1 cellular context compared by ENCODE assay signal in genomic region chr17:74760404-74761105, GRCh38.
TF ChIP-seq lines count a peak whose summit lies in the region.

No MANE protein-coding gene starts in this region.

TF ChIP-seq in HepG2, 621 proteins besides CTCF, POLR2A, EP300 and RAD21 (continued from another document and continues in another):
- no peak for TF ChIP-seq E2F1 (CRISPR knock-in tag; IDR thresholded peaks at IDR 0.05)
- no peak for TF ChIP-seq LRRFIP1 (CRISPR knock-in tag; conservative IDR thresholded peaks at IDR 0.05)
- TF ChIP-seq IKZF4 (CRISPR knock-in tag; IDR thresholded peaks at IDR 0.05; ENCODE audit: borderline replicate concordance, low read depth, not compliant biosample characterization), result no peak
- no peak for TF ChIP-seq ZNF629 (CRISPR knock-in tag; conservative IDR thresholded peaks at IDR 0.05)
- TF ChIP-seq ZFX (CRISPR knock-in tag; IDR thresholded peaks at IDR 0.05; ENCODE audit: low read depth), result peak; percentile 60; the same call in 1 of the 2 replicates
- 0 out of 2 replicates have a peak, but pooled peaks have one; percentile 27 for TF ChIP-seq HINFP (CRISPR knock-in tag; IDR thresholded peaks at IDR 0.05; ENCODE audit: low read depth)
- TF ChIP-seq FOXK2 (IDR thresholded peaks at IDR 0.05), result no peak
- no peak for TF ChIP-seq ZNF207 (IDR thresholded peaks at IDR 0.05; ENCODE audit: borderline replicate concordance)
- TF ChIP-seq YEATS2 (CRISPR knock-in tag; IDR thresholded peaks at IDR 0.05; ENCODE audit: borderline replicate concordance), result no peak
- no peak for TF ChIP-seq GTF3A (CRISPR knock-in tag; conservative IDR thresholded peaks at IDR 0.05)
- no peak for TF ChIP-seq NR2C2 (CRISPR knock-in tag; IDR thresholded peaks at IDR 0.05; ENCODE audit: borderline replicate concordance)
- TF ChIP-seq REL (CRISPR knock-in tag; conservative IDR thresholded peaks at IDR 0.05), result no peak
- TF ChIP-seq ZNF264 (CRISPR knock-in tag; IDR thresholded peaks at IDR 0.05), result no peak
- TF ChIP-seq ZNF570 (CRISPR knock-in tag; IDR thresholded peaks at IDR 0.05; ENCODE audit: borderline replicate concordance), result no peak
- no peak for TF ChIP-seq ZNF407 (CRISPR knock-in tag; IDR thresholded peaks at IDR 0.05; ENCODE audit: not compliant biosample characterization)
- no peak for TF ChIP-seq PLSCR1 (CRISPR knock-in tag; IDR thresholded peaks at IDR 0.05; ENCODE audit: borderline replicate concordance)
- TF ChIP-seq MAZ (IDR thresholded peaks at IDR 0.05; ENCODE audit: borderline replicate concordance, low read depth, low read length), result peak; percentile 35; the same call in 1 of the 2 replicates
- TF ChIP-seq MAZ (CRISPR knock-in tag; IDR thresholded peaks at IDR 0.05; ENCODE audit: low read depth), result no peak
- no peak for TF ChIP-seq GTF2F1 (IDR thresholded peaks at IDR 0.05; ENCODE audit: low read length)
- TF ChIP-seq SMARCE1 (IDR thresholded peaks at IDR 0.05; ENCODE audit: borderline replicate concordance), result no peak
- TF ChIP-seq AHDC1 (CRISPR knock-in tag; IDR thresholded peaks at IDR 0.05; ENCODE audit: borderline replicate concordance), result no peak
- no peak for TF ChIP-seq HNRNPUL1 (IDR thresholded peaks at IDR 0.05; ENCODE audit: low read depth, low read length)
- TF ChIP-seq MTA1 (CRISPR knock-in tag; IDR thresholded peaks at IDR 0.05; ENCODE audit: borderline replicate concordance), result no peak
- TF ChIP-seq, protein P1, sequence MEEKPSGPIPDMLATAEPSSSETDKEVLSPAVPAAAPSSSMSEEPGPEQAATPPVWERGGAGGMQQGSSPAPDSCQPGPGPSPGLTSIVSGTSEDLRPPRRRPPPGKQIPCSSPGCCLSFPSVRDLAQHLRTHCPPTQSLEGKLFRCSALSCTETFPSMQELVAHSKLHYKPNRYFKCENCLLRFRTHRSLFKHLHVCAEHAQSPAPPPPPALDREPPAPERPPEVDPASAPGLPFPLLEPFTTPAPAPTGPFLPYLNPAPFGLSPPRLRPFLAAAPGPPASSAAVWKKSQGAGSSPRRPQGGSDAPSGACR (CRISPR knock-in tag; IDR thresholded peaks at IDR 0.05), result no peak
- TF ChIP-seq DR1 (CRISPR knock-in tag; IDR thresholded peaks at IDR 0.05), result no peak; the same call in 1 of the 2 replicates
- TF ChIP-seq SRY (CRISPR knock-in tag; IDR thresholded peaks at IDR 0.05), result no peak
- no peak for TF ChIP-seq ZNF275 (CRISPR knock-in tag; IDR thresholded peaks at IDR 0.05; ENCODE audit: borderline replicate concordance)
- no peak for TF ChIP-seq ISX (CRISPR knock-in tag; conservative IDR thresholded peaks at IDR 0.05)
- peak; percentile 61; the same call in 1 of the 2 replicates for TF ChIP-seq SOX5 (CRISPR knock-in tag; IDR thresholded peaks at IDR 0.05; ENCODE audit: borderline replicate concordance)
- TF ChIP-seq SOX13 (IDR thresholded peaks at IDR 0.05), result no peak
- peak in 1 of 2 experiments; percentile 73; a peak in 2 of 4 replicates for TF ChIP-seq SOX13 (CRISPR knock-in tag; conservative IDR thresholded peaks at IDR 0.05 in 1 of 2, IDR thresholded peaks at IDR 0.05 in 1 of 2)
- no peak for TF ChIP-seq KDM2A (CRISPR knock-in tag; IDR thresholded peaks at IDR 0.05; ENCODE audit: borderline replicate concordance, low read depth)
- TF ChIP-seq ZNF510 (CRISPR knock-in tag; IDR thresholded peaks at IDR 0.05; ENCODE audit: low read depth), result no peak
- TF ChIP-seq, protein P2, sequence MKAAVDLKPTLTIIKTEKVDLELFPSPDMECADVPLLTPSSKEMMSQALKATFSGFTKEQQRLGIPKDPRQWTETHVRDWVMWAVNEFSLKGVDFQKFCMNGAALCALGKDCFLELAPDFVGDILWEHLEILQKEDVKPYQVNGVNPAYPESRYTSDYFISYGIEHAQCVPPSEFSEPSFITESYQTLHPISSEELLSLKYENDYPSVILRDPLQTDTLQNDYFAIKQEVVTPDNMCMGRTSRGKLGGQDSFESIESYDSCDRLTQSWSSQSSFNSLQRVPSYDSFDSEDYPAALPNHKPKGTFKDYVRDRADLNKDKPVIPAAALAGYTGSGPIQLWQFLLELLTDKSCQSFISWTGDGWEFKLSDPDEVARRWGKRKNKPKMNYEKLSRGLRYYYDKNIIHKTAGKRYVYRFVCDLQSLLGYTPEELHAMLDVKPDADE (CRISPR knock-in tag; IDR thresholded peaks at IDR 0.05), result no peak
- TF ChIP-seq CCDC6 (CRISPR knock-in tag; IDR thresholded peaks at IDR 0.05), result peak; percentile 35; the same call in 1 of the 2 replicates
